ENCODE assay signal across 18 cellular contexts in genomic region chr1:226489718-226490440, GRCh38. TPM values are rescaled to one million over a fixed set of nuclear protein-coding genes. Genes with fewer than 3 reads are reported as not detected.
A peak's percentile ranks its signal among the peaks of the same experiment; 100 is the strongest.
DNase-seq lines count a peak whose midpoint lies in the region; ATAC-seq and TF ChIP-seq lines count a peak whose summit lies in the region.
"Had no signal": no experiment of that assay in that cellular context is flagged by ENCODE, and none has a peak within 500 bp of the region (broad histone marks: within the 10 kb centered on the region; RNA-seq: fewer than 3 reads in every experiment).

No MANE protein-coding gene starts in this region.

- H3K4me3 Mint-ChIP-seq in activated naive CD4-positive, alpha-beta T cell treated with anti-CD3 and anti-CD28 coated beads, Interleukin-2, amount 10 ng/mL, durations not matched to agents 7 days and 5 days: no peak overlapping the region
- no peak overlapping the region for H3K4me3 Mint-ChIP-seq in activated naive CD8-positive, alpha-beta T cell treated with anti-CD3 and anti-CD28 coated beads for 36 hours
- H3K4me3 Mint-ChIP-seq in stimulated activated naive CD8-positive, alpha-beta T cell treated with anti-CD3 and anti-CD28 coated beads, Interleukin-15, amount 100 ng/mL, for 72 hours: no peak overlapping the region
- H3K4me3 Mint-ChIP-seq: B cell; CD4-positive, alpha-beta T cell had no signal

- WGBS in gastroesophageal sphincter (ENCODE audit: low coverage in 1 of 2), 2 donors: 70 to 72% methylated on average over 2 to 8 of the region's 10 CpGs

- H3K9me3 Mint-ChIP-seq in activated naive CD4-positive, alpha-beta T cell treated with anti-CD3 and anti-CD28 coated beads, Interleukin-2, amount 50 U/mL, for 72 hours: no peaks in the 10 kb centered on the region
- H3K9me3 Mint-ChIP-seq in activated naive CD4-positive, alpha-beta T cell treated with anti-CD3 and anti-CD28 coated beads, Interleukin-2, amount 10 ng/mL, durations not matched to agents 7 days and 5 days: no peaks in the 10 kb centered on the region
- H3K9me3 Mint-ChIP-seq in activated naive CD8-positive, alpha-beta T cell treated with anti-CD3 and anti-CD28 coated beads for 36 hours: no peaks in the 10 kb centered on the region
- H3K9me3 Mint-ChIP-seq in stimulated activated naive CD8-positive, alpha-beta T cell treated with anti-CD3 and anti-CD28 coated beads, Interleukin-15, amount 100 ng/mL, for 72 hours: no peaks in the 10 kb centered on the region
- H3K9me3 Mint-ChIP-seq: CD4-positive, alpha-beta T cell had no signal

- TF ChIP-seq EP300 in gastroesophageal sphincter (IDR thresholded peaks at IDR 0.05): no peak

- no peaks in the 10 kb centered on the region for H3K36me3 ChIP-seq in gastroesophageal sphincter

- DNase-seq in activated naive CD4-positive, alpha-beta T cell treated with anti-CD3 and anti-CD28 coated beads, Interleukin-2, amount 50 U/mL, for 72 hours (ENCODE audit: low spot score in 2 of 2): no peak
- DNase-seq in activated naive CD4-positive, alpha-beta T cell treated with anti-CD3 and anti-CD28 coated beads, Interleukin-2, amount 10 ng/mL, durations not matched to agents 7 days and 5 days: no peak
- DNase-seq in activated naive CD8-positive, alpha-beta T cell treated with anti-CD3 and anti-CD28 coated beads for 36 hours: peak; percentile 18
- DNase-seq in retina (peak; percentile 44), posterior vena cava (ENCODE audit: low spot score) (no peak)
- DNase-seq in stimulated activated naive CD8-positive, alpha-beta T cell treated with anti-CD3 and anti-CD28 coated beads, Interleukin-15, amount 100 ng/mL, for 72 hours: peak; percentile 24 to 32
- DNase-seq: CD4-positive, alpha-beta T cell; EL; NCI-H1436; NCI-H82; SHP77 had no signal

- CTCF ChIA-PET in activated naive CD4-positive, alpha-beta T cell treated with anti-CD3 and anti-CD28 coated beads, Interleukin-2, amount 10 ng/mL, durations not matched to agents 7 days and 5 days (lab: Charles Lee): interaction anchor here (0.7 to 0.9 kb wide), 2 partner anchors 9 to 32 kb away, joined by 3 read pairs; no protein-coding TSS in a partner anchor

- no peak for TF ChIP-seq CTCF in gastroesophageal sphincter (IDR thresholded peaks at IDR 0.05)

- no peak overlapping the region for H3K4me3 ChIP-seq in gastroesophageal sphincter

- H3K4me1 ChIP-seq in gastroesophageal sphincter: no peaks in the 10 kb centered on the region

- H3K9me3 ChIP-seq in gastroesophageal sphincter: no peaks in the 10 kb centered on the region

- H3K27ac ChIP-seq in gastroesophageal sphincter: no peak overlapping the region
- H3K27ac ChIP-seq: HL-60 had no signal

- peaks cover 30% of the 10 kb centered on the region for H3K27me3 Mint-ChIP-seq in activated naive CD4-positive, alpha-beta T cell treated with anti-CD3 and anti-CD28 coated beads, Interleukin-2, amount 10 ng/mL, durations not matched to agents 7 days and 5 days
- H3K27me3 Mint-ChIP-seq in activated naive CD8-positive, alpha-beta T cell treated with anti-CD3 and anti-CD28 coated beads for 36 hours: peaks cover 37% of the 10 kb centered on the region
- H3K27me3 Mint-ChIP-seq in stimulated activated naive CD8-positive, alpha-beta T cell treated with anti-CD3 and anti-CD28 coated beads, Interleukin-15, amount 100 ng/mL, for 72 hours: peaks cover 35% of the 10 kb centered on the region

- peaks cover 6% of the 10 kb centered on the region for H3K4me1 Mint-ChIP-seq in activated naive CD4-positive, alpha-beta T cell treated with anti-CD3 and anti-CD28 coated beads, Interleukin-2, amount 10 ng/mL, durations not matched to agents 7 days and 5 days
- H3K4me1 Mint-ChIP-seq in activated naive CD8-positive, alpha-beta T cell treated with anti-CD3 and anti-CD28 coated beads for 36 hours: peaks cover 22% of the 10 kb centered on the region
- H3K4me1 Mint-ChIP-seq in stimulated activated naive CD8-positive, alpha-beta T cell treated with anti-CD3 and anti-CD28 coated beads, Interleukin-15, amount 100 ng/mL, for 72 hours: peaks cover 33% of the 10 kb centered on the region

- intact Hi-C loops in posterior vena cava (cut with DNase I): no loop called here

- no peaks in the 10 kb centered on the region for H3K36me3 Mint-ChIP-seq in activated naive CD4-positive, alpha-beta T cell treated with anti-CD3 and anti-CD28 coated beads, Interleukin-2, amount 50 U/mL, for 72 hours
- H3K36me3 Mint-ChIP-seq in activated naive CD4-positive, alpha-beta T cell treated with anti-CD3 and anti-CD28 coated beads, Interleukin-2, amount 10 ng/mL, durations not matched to agents 7 days and 5 days: no peaks in the 10 kb centered on the region
- H3K36me3 Mint-ChIP-seq in activated naive CD8-positive, alpha-beta T cell treated with anti-CD3 and anti-CD28 coated beads for 36 hours: no peaks in the 10 kb centered on the region

- peak overlapping the region in 1 of 2 donors; percentile 27 for H3K27ac Mint-ChIP-seq in activated naive CD4-positive, alpha-beta T cell treated with anti-CD3 and anti-CD28 coated beads, Interleukin-2, amount 50 U/mL, for 72 hours
- no peak overlapping the region for H3K27ac Mint-ChIP-seq in activated naive CD4-positive, alpha-beta T cell treated with anti-CD3 and anti-CD28 coated beads, Interleukin-2, amount 10 ng/mL, durations not matched to agents 7 days and 5 days
- no peak overlapping the region for H3K27ac Mint-ChIP-seq in activated naive CD8-positive, alpha-beta T cell treated with anti-CD3 and anti-CD28 coated beads for 36 hours
- H3K27ac Mint-ChIP-seq in stimulated activated naive CD8-positive, alpha-beta T cell treated with anti-CD3 and anti-CD28 coated beads, Interleukin-15, amount 100 ng/mL, for 72 hours: peak overlapping the region; percentile 11 to 69
- H3K27ac Mint-ChIP-seq: B cell; CD4-positive, alpha-beta T cell had no signal

- TF ChIP-seq POLR2A in gastroesophageal sphincter (IDR thresholded peaks at IDR 0.05): no peak

- H3K27me3 ChIP-seq in gastroesophageal sphincter: peaks cover 16% of the 10 kb centered on the region

- ATAC-seq in activated naive CD4-positive, alpha-beta T cell treated with anti-CD3 and anti-CD28 coated beads, Interleukin-2, amount 50 U/mL, for 72 hours: peak; percentile 54 to 65
- ATAC-seq in stimulated activated naive CD8-positive, alpha-beta T cell treated with anti-CD3 and anti-CD28 coated beads, Interleukin-15, amount 100 ng/mL, for 72 hours: peak; percentile 88
- ATAC-seq in GM19328 (IDR thresholded peaks at IDR 0.05; ENCODE audit: unreplicated experiment) (no peak), gastroesophageal sphincter (no peak)
- ATAC-seq: HCT116, SK-N-SH treated with all-trans-retinoic acid at 6 μM for 48 hours had no signal

RNA-seq across cellular contexts. Expression of gene STUM, which starts 58.7 kb away (rescaled TPM):
- not detected for total RNA-seq in activated naive CD4-positive, alpha-beta T cell treated with anti-CD3 and anti-CD28 coated beads, Interleukin-2, amount 50 U/mL, for 72 hours
- not detected for total RNA-seq in activated naive CD8-positive, alpha-beta T cell treated with anti-CD3 and anti-CD28 coated beads for 36 hours
- 1 to 10 TPM; 3.9 to 6.8 TPM for total RNA-seq in posterior vena cava
- 1 to 10 TPM; 2.8 to 9.1 (median 4.5) TPM for total RNA-seq in gastroesophageal sphincter
- total RNA-seq: CD4-positive, alpha-beta T cell; NCI-H460 had no signal

Comparison
In these comparisons a context has a peak if more than half of its experiments do, and no peak if none do; other contexts are left out.
1. ATAC-seq: peak in activated naive CD4-positive, alpha-beta T cell treated with anti-CD3 and anti-CD28 coated beads, Interleukin-2, amount 50 U/mL, for 72 hours (2 of 2) and stimulated activated naive CD8-positive, alpha-beta T cell treated with anti-CD3 and anti-CD28 coated beads, Interleukin-15, amount 100 ng/mL, for 72 hours (single experiment); none in GM19328 (single experiment) and gastroesophageal sphincter (single experiment).
2. DNase-seq: peak in activated naive CD8-positive, alpha-beta T cell treated with anti-CD3 and anti-CD28 coated beads for 36 hours (single experiment), retina (single experiment) and stimulated activated naive CD8-positive, alpha-beta T cell treated with anti-CD3 and anti-CD28 coated beads, Interleukin-15, amount 100 ng/mL, for 72 hours (2 of 2); none in activated naive CD4-positive, alpha-beta T cell treated with anti-CD3 and anti-CD28 coated beads, Interleukin-2, amount 50 U/mL, for 72 hours (0 of 2), activated naive CD4-positive, alpha-beta T cell treated with anti-CD3 and anti-CD28 coated beads, Interleukin-2, amount 10 ng/mL, durations not matched to agents 7 days and 5 days (single experiment) and posterior vena cava (single experiment).
3. H3K27ac Mint-ChIP-seq: peak in stimulated activated naive CD8-positive, alpha-beta T cell treated with anti-CD3 and anti-CD28 coated beads, Interleukin-15, amount 100 ng/mL, for 72 hours (2 of 2); none in activated naive CD4-positive, alpha-beta T cell treated with anti-CD3 and anti-CD28 coated beads, Interleukin-2, amount 10 ng/mL, durations not matched to agents 7 days and 5 days (single experiment) and activated naive CD8-positive, alpha-beta T cell treated with anti-CD3 and anti-CD28 coated beads for 36 hours (single experiment).